ENCODE assay signal across 1 cellular context in genomic region chr16:51107742-51108141, GRCh38.
TF ChIP-seq lines count a peak whose summit lies in the region.

No MANE protein-coding gene starts in this region.

TF ChIP-seq in HepG2, 621 proteins besides CTCF, POLR2A, EP300 and RAD21 (continued from another document):
- TF ChIP-seq, protein P1, sequence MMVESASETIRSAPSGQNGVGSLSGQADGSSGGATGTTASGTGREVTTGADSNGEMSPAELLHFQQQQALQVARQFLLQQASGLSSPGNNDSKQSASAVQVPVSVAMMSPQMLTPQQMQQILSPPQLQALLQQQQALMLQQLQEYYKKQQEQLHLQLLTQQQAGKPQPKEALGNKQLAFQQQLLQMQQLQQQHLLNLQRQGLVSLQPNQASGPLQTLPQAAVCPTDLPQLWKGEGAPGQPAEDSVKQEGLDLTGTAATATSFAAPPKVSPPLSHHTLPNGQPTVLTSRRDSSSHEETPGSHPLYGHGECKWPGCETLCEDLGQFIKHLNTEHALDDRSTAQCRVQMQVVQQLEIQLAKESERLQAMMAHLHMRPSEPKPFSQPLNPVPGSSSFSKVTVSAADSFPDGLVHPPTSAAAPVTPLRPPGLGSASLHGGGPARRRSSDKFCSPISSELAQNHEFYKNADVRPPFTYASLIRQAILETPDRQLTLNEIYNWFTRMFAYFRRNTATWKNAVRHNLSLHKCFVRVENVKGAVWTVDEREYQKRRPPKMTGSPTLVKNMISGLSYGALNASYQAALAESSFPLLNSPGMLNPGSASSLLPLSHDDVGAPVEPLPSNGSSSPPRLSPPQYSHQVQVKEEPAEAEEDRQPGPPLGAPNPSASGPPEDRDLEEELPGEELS (CRISPR knock-in tag; IDR thresholded peaks at IDR 0.05), result peak; percentile 46; the same call in 1 of the 2 replicates
- peak; percentile 50 for TF ChIP-seq CEBPG (CRISPR knock-in tag; IDR thresholded peaks at IDR 0.05)
- peak; percentile 38; the same call in 1 of the 2 replicates for TF ChIP-seq RXRB (CRISPR knock-in tag; IDR thresholded peaks at IDR 0.05; ENCODE audit: borderline replicate concordance)
- 0 out of 2 replicates have a peak, but pooled peaks have one; percentile 36 for TF ChIP-seq FOXA3 (CRISPR knock-in tag; IDR thresholded peaks at IDR 0.05)
- no peak for TF ChIP-seq DPF2 (CRISPR knock-in tag; IDR thresholded peaks at IDR 0.05; ENCODE audit: borderline replicate concordance, low read depth)
- TF ChIP-seq PPARG (CRISPR knock-in tag; conservative IDR thresholded peaks at IDR 0.05), result peak; percentile 72
- no peak for TF ChIP-seq HMG20B (CRISPR knock-in tag; conservative IDR thresholded peaks at IDR 0.05)
- TF ChIP-seq CEBPB (IDR thresholded peaks at IDR 0.05; ENCODE audit: borderline replicate concordance, low read depth, low read length), result peak; percentile 83; the same call in 1 of the 2 replicates
- peak; percentile 39; the same call in 1 of the 2 replicates for TF ChIP-seq ZMYM3 (CRISPR knock-in tag; IDR thresholded peaks at IDR 0.05)
- TF ChIP-seq SOX13 (IDR thresholded peaks at IDR 0.05), result no peak
- 0 out of 4 replicates have a peak, but pooled peaks of 1 of the 2 experiments have one; percentile 11 for TF ChIP-seq SOX13 (CRISPR knock-in tag; conservative IDR thresholded peaks at IDR 0.05 in 1 of 2, IDR thresholded peaks at IDR 0.05 in 1 of 2)
- no peak for TF ChIP-seq MAFG (CRISPR knock-in tag; IDR thresholded peaks at IDR 0.05)
